8 cellular contexts compared by ENCODE assay signal in genomic region chr1:9294910-9295636, GRCh38. TPM values are rescaled to one million over a fixed set of nuclear protein-coding genes. Genes with fewer than 3 reads are reported as not detected.
DNase-seq lines count a peak whose midpoint lies in the region; ATAC-seq and TF ChIP-seq lines count a peak whose summit lies in the region.

No MANE protein-coding gene starts in this region.

- peak overlapping the region; percentile 83; the same call in 1 of the 2 replicates for H3K4me3 ChIP-seq in PC-9
- peak overlapping the region; percentile 85 to 99 (median 90) for H3K4me3 ChIP-seq in esophagus squamous epithelium
- H3K4me3 ChIP-seq in psoas muscle = peak overlapping the region; percentile 93
- peak overlapping the region in 1 of 4 donors; percentile 94 for H3K4me3 ChIP-seq in adrenal gland

- DNase-seq in NCI-H1417 (lab: John Stamatoyannopoulos, UW) = peak in 2 of 3 experiments; percentile 7 to 12
- DNase-seq in NCI-H1417 treated with DMSO at 0.1 percent for 48 hours (lab: John Stamatoyannopoulos, UW) = no peak
- peak in 1 of 2 experiments; percentile 20 for DNase-seq in PC-9
- DNase-seq in esophagus squamous epithelium (lab: John Stamatoyannopoulos, UW) = no peak
- DNase-seq in psoas muscle = peak; percentile 52 to 76
- DNase-seq in NCI-H128 (lab: John Stamatoyannopoulos, UW; ENCODE audit: unreplicated experiment) = no peak
- no peak for DNase-seq in adrenal gland

- peak overlapping the region; percentile 87 for H3K4me2 ChIP-seq in PC-9

- ATAC-seq in psoas muscle (peak in 1 of 4 donors; percentile 13), HG02571 (IDR thresholded peaks at IDR 0.05; ENCODE audit: unreplicated experiment) (no peak)

- TF ChIP-seq POLR2A in esophagus squamous epithelium (IDR thresholded peaks at IDR 0.05) (peak in 1 of 4 donors; percentile 26), adrenal gland (IDR thresholded peaks at IDR 0.05) (no peak)

- no peaks in the 10 kb centered on the region for H3K9me2 ChIP-seq in PC-9 (ENCODE audit: insufficient read depth)

- peaks cover 13% of the 10 kb centered on the region for H3F3A ChIP-seq in PC-9 (ENCODE audit: insufficient read depth, low read depth)

- 0 to 42% methylated on average over 1 to 6 of the region's 10 CpGs for WGBS in esophagus squamous epithelium, 2 donors
- WGBS in psoas muscle, 3 donors = 65 to 73% (median 67%) methylated on average over 10 of the region's 10 CpGs
- 40 to 71% (median 69%) methylated on average over 10 of the region's 10 CpGs for WGBS in adrenal gland, 4 donors

- H3K36me3 ChIP-seq in PC-9 (ENCODE audit: low read depth) = no peaks in the 10 kb centered on the region
- no peaks in the 10 kb centered on the region for H3K36me3 ChIP-seq in esophagus squamous epithelium
- no peaks in the 10 kb centered on the region for H3K36me3 ChIP-seq in psoas muscle (ENCODE audit: insufficient read depth in 1 of 2, low read depth in 1 of 2)
- H3K36me3 ChIP-seq in adrenal gland (replicated peaks in 1 of 2) = no peaks in the 10 kb centered on the region

- TF ChIP-seq CTCF in PC-9 (conservative IDR thresholded peaks at IDR 0.05) (no peak; the same call in 1 of the 2 replicates), esophagus squamous epithelium (IDR thresholded peaks at IDR 0.05) (peak in 4 of 6 experiments; percentile 11 to 41 (median 20)), psoas muscle (IDR thresholded peaks at IDR 0.05) (no peak), adrenal gland (IDR thresholded peaks at IDR 0.05) (peak in 1 of 6 experiments; percentile 22)

- H3K4me1 ChIP-seq in PC-9 (replicated peaks; ENCODE audit: insufficient read depth) (peaks cover 48% of the 10 kb centered on the region), esophagus squamous epithelium (peaks cover 40 to 86% (median 63%) of the 10 kb centered on the region in 3 donors), psoas muscle (peaks cover 43% of the 10 kb centered on the region), adrenal gland (replicated peaks in 1 of 2) (peaks cover 6 to 30% of the 10 kb centered on the region in 2 donors)

- no peaks in the 10 kb centered on the region for H4K20me1 ChIP-seq in PC-9 (ENCODE audit: insufficient read depth)

- no peaks in the 10 kb centered on the region for H3K27me3 ChIP-seq in PC-9 (ENCODE audit: insufficient read depth, low read depth)
- H3K27me3 ChIP-seq in esophagus squamous epithelium = no peaks in the 10 kb centered on the region
- no peaks in the 10 kb centered on the region for H3K27me3 ChIP-seq in psoas muscle (ENCODE audit: insufficient read depth in 3 of 3, low read length in 2 of 3)
- H3K27me3 ChIP-seq in adrenal gland = no peaks in the 10 kb centered on the region

- H3K9me3 ChIP-seq in PC-9 (ENCODE audit: insufficient read depth, low read depth) (no peaks in the 10 kb centered on the region), esophagus squamous epithelium (no peaks in the 10 kb centered on the region), psoas muscle (no peaks in the 10 kb centered on the region), adrenal gland (replicated peaks in 1 of 3) (no peaks in the 10 kb centered on the region)

- H3K79me2 ChIP-seq in PC-9 (ENCODE audit: low read depth) = peaks cover 62% of the 10 kb centered on the region

- POLR2A ChIA-PET in PC-9 (lab: Charles Lee; ENCODE audit: unreplicated experiment) = no interaction called here

- CTCF ChIA-PET in PC-9 (lab: Charles Lee) = no interaction called here

- BruUV-seq in PC-9 (replicated peaks; lab: Mats Ljungman, UMichigan) = no TSS peak

- H2AFZ ChIP-seq in PC-9 = no peak overlapping the region

- H3K27ac ChIP-seq in PC-9 = peak overlapping the region; percentile 60
- H3K27ac ChIP-seq in esophagus squamous epithelium = peak overlapping the region; percentile 94 to 100 (median 96)
- peak overlapping the region; percentile 43 for H3K27ac ChIP-seq in psoas muscle
- peak overlapping the region in 1 of 5 donors; percentile 58 for H3K27ac ChIP-seq in adrenal gland

- intact Hi-C loops in PC-9 (cut with micrococcal nuclease; ENCODE audit: unreplicated experiment) (loop anchor here (5.0 kb wide), 3 partner anchors 57 to 177 kb away; no protein-coding TSS in a partner anchor), esophagus squamous epithelium (cut with DNase I) (loop anchor here (5.0 to 10.0 kb wide), 2 partner anchors 80 to 157 kb away; no protein-coding TSS in a partner anchor), psoas muscle (cut with DNase I) (loop anchor here in 1 of 2 donors (5.0 kb wide), 1 partner anchor 282 kb away; no protein-coding TSS in a partner anchor), adrenal gland (cut with DNase I) (no loop called here)

RNA-seq across cellular contexts. Expression of gene SPSB1, which starts 2.4 kb away (rescaled TPM):
- total RNA-seq in PC-9 (2021) (27.9 and 33.8 TPM in 2 replicates), esophagus squamous epithelium (10 to 100 TPM; 15.2 to 35.5 (median 25.2) TPM), psoas muscle (10 to 100 TPM; 12.0 to 60.7 (median 42.1) TPM), adrenal gland (10 to 100 TPM in 5 of 8 donors, 1 to 10 TPM in 3; 8.4 to 14.0 (median 10.2) TPM)
- polyA plus RNA-seq in psoas muscle (10 to 100 TPM; 22.9 to 46.2 (median 28.6) TPM), adrenal gland (10 to 100 TPM in 1 of 3 donors, 1 to 10 TPM in 2; 5.1 to 12.9 (median 5.5) TPM)

Comparison
In these comparisons a context has a peak if more than half of its experiments do, and no peak if none do; other contexts are left out.
1. DNase-seq: peak in NCI-H1417 (2 of 3) and psoas muscle (2 of 2); none in NCI-H1417 treated with DMSO at 0.1 percent for 48 hours (single experiment), esophagus squamous epithelium (single experiment), NCI-H128 (single experiment) and adrenal gland (0 of 7).
2. CTCF ChIP-seq: peak in esophagus squamous epithelium (4 of 6); none in PC-9 (single experiment) and psoas muscle (single experiment).
3. intact Hi-C loops: an anchor here in PC-9 (5.0 kb wide) and esophagus squamous epithelium (5.0 to 10.0 kb wide); none called in adrenal gland.